In genomic region chr17:29615492-29616299, GRCh38 we compare ENCODE assay signal across 8 cellular contexts. TPM values are rescaled to one million over a fixed set of nuclear protein-coding genes. Genes with fewer than 3 reads are reported as not detected.
A peak's percentile ranks its signal among the peaks of the same experiment; 100 is the strongest.
DNase-seq lines count a peak whose midpoint lies in the region; ATAC-seq lines count a peak whose summit lies in the region.

No MANE protein-coding gene starts in this region.

- ATAC-seq in HG02840 (IDR thresholded peaks at IDR 0.05; ENCODE audit: low FRiP score, unreplicated experiment) (peak; percentile 48), esophagus mucosa (peak; percentile 66)

- no peaks in the 10 kb centered on the region for H3K36me3 ChIP-seq in ES-I3 (ENCODE audit: insufficient read depth, low read length)

- H3K4me1 ChIP-seq in ES-I3 (ENCODE audit: insufficient read depth, low read length), result peaks cover 35% of the 10 kb centered on the region

- peaks cover 3% of the 10 kb centered on the region; the same call in 1 of the 2 replicates for H3K9me3 ChIP-seq in ES-I3 (ENCODE audit: control insufficient read depth, insufficient read depth, low read length)

- peak overlapping the region; percentile 73 for H3K9ac ChIP-seq in ES-I3 (ENCODE audit: low read depth, low read length)

- DNase-seq in NOMO-1 treated with dmso at 0.1 percent for 144 hours (lab: John Stamatoyannopoulos, UW; ENCODE audit: unreplicated experiment) (peak; percentile 82), activated T-helper 1 cell treated with Interleukin-2 at 50 U/mL for 16 hours (ENCODE audit: low read depth) (peak; percentile 80), mucosa of gallbladder (ENCODE audit: low spot score) (peak; percentile 86), NCI-H510A treated with DMSO at 0.1 percent for 48 hours (lab: John Stamatoyannopoulos, UW) (no peak)
- peak; percentile 90 for DNase-seq in stimulated activated CD8-positive, alpha-beta memory T cell treated with anti-CD3 and anti-CD28 coated beads, Interleukin-4, amount 100 ng/mL, for 48 hours

RNA-seq across cellular contexts. Expression of gene CORO6, which starts 7.0 kb away (rescaled TPM):
- total RNA-seq in esophagus mucosa, result 1.4 TPM
- 12.9 TPM for total RNA-seq in mucosa of gallbladder

RNA-seq across cellular contexts. Expression of gene ANKRD13B, which starts 22.8 kb away (rescaled TPM):
- 2.7 TPM for total RNA-seq in esophagus mucosa
- total RNA-seq in mucosa of gallbladder, result 13.4 TPM

RNA-seq across cellular contexts. Expression of gene GIT1, which starts 26.2 kb away (rescaled TPM):
- total RNA-seq in esophagus mucosa, result 28.7 TPM
- total RNA-seq in mucosa of gallbladder, result 56.1 TPM

RNA-seq across cellular contexts. Expression of gene TP53I13, which starts 47.2 kb away (rescaled TPM):
- total RNA-seq in esophagus mucosa (13.4 TPM), mucosa of gallbladder (109 TPM)

RNA-seq across cellular contexts. Expression of gene ABHD15, which starts 48.9 kb away (rescaled TPM):
- 2.5 TPM for total RNA-seq in esophagus mucosa
- total RNA-seq in mucosa of gallbladder, result 23.7 TPM
